Comparison of ENCODE assay signal across 11 cellular contexts in genomic region chr22:26550498-26551033, GRCh38. TPM values are rescaled to one million over a fixed set of nuclear protein-coding genes. Genes with fewer than 3 reads are reported as not detected.
A peak's percentile ranks its signal among the peaks of the same experiment; 100 is the strongest.
DNase-seq lines count a peak whose midpoint lies in the region; TF ChIP-seq lines count a peak whose summit lies in the region.
"Had no signal": no experiment of that assay in that cellular context is flagged by ENCODE, and none has a peak within 500 bp of the region (broad histone marks: within the 10 kb centered on the region; RNA-seq: fewer than 3 reads in every experiment).

No MANE protein-coding gene starts in this region.

- H3K27ac Mint-ChIP-seq in endothelial cell (ENCODE audit: unreplicated experiment), result peak overlapping the region; percentile 48
- H3K27ac Mint-ChIP-seq: activated naive CD4-positive, alpha-beta T cell treated with anti-CD3 and anti-CD28 coated beads, Interleukin-2, amount 50 U/mL, for 24 hours had no signal

- H3K9me3 Mint-ChIP-seq in endothelial cell (ENCODE audit: unreplicated experiment), result no peaks in the 10 kb centered on the region
- H3K9me3 Mint-ChIP-seq: activated naive CD4-positive, alpha-beta T cell treated with anti-CD3 and anti-CD28 coated beads, Interleukin-2, amount 50 U/mL, for 24 hours had no signal

- peak; percentile 80 for DNase-seq in AG09309 (ENCODE audit: low read depth)
- peak; percentile 0 for DNase-seq in NCI-H146 treated with DMSO at 0.1 percent for 48 hours (lab: John Stamatoyannopoulos, UW; ENCODE audit: unreplicated experiment)
- no peak for DNase-seq in endothelial cell (ENCODE audit: low spot score)
- peak; percentile 98 for DNase-seq in myocyte (ENCODE audit: low read depth)
- DNase-seq in NCI-H510A treated with DMSO at 0.1 percent for 48 hours (lab: John Stamatoyannopoulos, UW), result no peak
- no peak for DNase-seq in activated CD4-positive, alpha-beta T cell treated with anti-CD3 and anti-CD28 coated beads for 48 hours
- no peak for DNase-seq in NCI-H510A (lab: John Stamatoyannopoulos, UW)
- no peak for DNase-seq in HPDE6-E6E7 (ENCODE audit: extremely low spot score)
- DNase-seq: DMS 273 treated with DMSO at 0.1 percent for 48 hours, transverse colon had no signal

- TF ChIP-seq CTCF in AG09309 (IDR thresholded peaks at IDR 0.05; ENCODE audit: control insufficient read depth, insufficient read depth, low read depth, low read length, missing control alignments) (no peak), endothelial cell (IDR thresholded peaks at IDR 0.05; ENCODE audit: unreplicated experiment) (no peak)

- H3K27me3 Mint-ChIP-seq in endothelial cell (ENCODE audit: unreplicated experiment), result no peaks in the 10 kb centered on the region
- H3K27me3 Mint-ChIP-seq: activated naive CD4-positive, alpha-beta T cell treated with anti-CD3 and anti-CD28 coated beads, Interleukin-2, amount 50 U/mL, for 24 hours had no signal

- peaks cover 10% of the 10 kb centered on the region for H3K4me1 Mint-ChIP-seq in endothelial cell (ENCODE audit: unreplicated experiment)

- no peak overlapping the region for H3K4me3 Mint-ChIP-seq in endothelial cell (ENCODE audit: unreplicated experiment)
- H3K4me3 Mint-ChIP-seq: activated naive CD4-positive, alpha-beta T cell treated with anti-CD3 and anti-CD28 coated beads, Interleukin-2, amount 50 U/mL, for 24 hours had no signal

- H3K36me3 Mint-ChIP-seq in endothelial cell (ENCODE audit: low read depth, unreplicated experiment), result peaks cover 4% of the 10 kb centered on the region

- H3K4me3 ChIP-seq in AG09309 (ENCODE audit: control insufficient read depth, low read depth, low read length), result no peak overlapping the region
- H3K4me3 ChIP-seq: transverse colon had no signal

RNA-seq across cellular contexts. Expression of gene TFIP11, which starts 38.3 kb away (rescaled TPM):
- total RNA-seq in endothelial cell (ENCODE audit: unreplicated experiment) (38.6 TPM), myocyte (26.9 and 30.8 TPM in 2 replicates)
- polyA plus RNA-seq in myocyte (2012), result 28.6 TPM

RNA-seq across cellular contexts. Expression of gene TPST2, which starts 39.4 kb away (rescaled TPM):
- 59.3 TPM for total RNA-seq in endothelial cell (ENCODE audit: unreplicated experiment)
- 36.6 and 39.2 TPM in 2 replicates for total RNA-seq in myocyte
- polyA plus RNA-seq in myocyte (2012), result 87.4 TPM

Comparison
In these comparisons a context has a peak if more than half of its experiments do, and no peak if none do; other contexts are left out.
1. DNase-seq: peak in AG09309 (single experiment), NCI-H146 treated with DMSO at 0.1 percent for 48 hours (single experiment) and myocyte (single experiment); none in endothelial cell (single experiment), NCI-H510A treated with DMSO at 0.1 percent for 48 hours (single experiment), activated CD4-positive, alpha-beta T cell treated with anti-CD3 and anti-CD28 coated beads for 48 hours (single experiment), NCI-H510A (single experiment) and HPDE6-E6E7 (single experiment).